Comparison of ENCODE assay signal across 8 cellular contexts in the genomic region with DNA sequence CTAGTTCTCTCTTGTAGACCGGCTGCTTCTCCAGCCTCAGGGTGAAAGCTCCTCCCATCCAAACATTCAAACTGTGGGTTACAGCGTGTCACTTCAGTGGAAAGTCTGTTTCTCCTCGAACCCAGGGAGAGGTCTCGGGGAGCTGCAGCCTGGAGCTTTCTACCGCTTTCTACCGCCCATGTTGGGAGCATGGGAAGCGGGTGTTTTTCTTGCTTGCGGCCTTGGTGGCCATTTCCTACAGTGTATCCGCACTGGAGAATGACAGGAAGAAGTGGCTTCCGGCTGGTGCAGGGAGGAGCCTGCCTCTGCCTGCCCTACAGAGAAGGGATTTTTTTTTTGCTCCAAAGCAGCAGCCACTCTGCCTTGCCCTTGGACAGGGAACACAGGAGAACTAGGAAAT. TPM values are rescaled to one million over a fixed set of nuclear protein-coding genes. Genes with fewer than 3 reads are reported as not detected.
DNase-seq lines count a peak whose midpoint lies in the region; ATAC-seq and TF ChIP-seq lines count a peak whose summit lies in the region.

No MANE protein-coding gene starts in this region.

- no peak overlapping the region for H2BK5ac ChIP-seq in IMR-90 (ENCODE audit: low read depth, low read length, poor library complexity, severe bottlenecking)

- POLR2A ChIA-PET in IMR-90 (lab: Charles Lee; ENCODE audit: unreplicated experiment) = no interaction called here

- dilution Hi-C loops in IMR-90 (cut with HindIII; ENCODE audit: low sequenced_read_pairs, unreplicated experiment) = no loop called here

- no peak overlapping the region for H2BK20ac ChIP-seq in IMR-90 (ENCODE audit: low read depth, low read length)

- H3K4me3 ChIP-seq in IMR-90 (ENCODE audit: insufficient read depth, low read depth, low read length) = no peak overlapping the region
- no peak overlapping the region for H3K4me3 ChIP-seq in heart right ventricle
- H3K4me3 ChIP-seq in sigmoid colon = no peak overlapping the region

- H3K36me3 Mint-ChIP-seq in activated T-helper 17 cell treated with anti-CD3 and anti-CD28 coated beads, Interleukin-2, amount 50 U/mL, for 72 hours (ENCODE audit: low read depth) = no peaks in the 10 kb centered on the region

- no peak overlapping the region for H3K4ac ChIP-seq in IMR-90 (ENCODE audit: low read depth, low read length)

- H3K14ac ChIP-seq in IMR-90 (replicated peaks; ENCODE audit: low read depth, low read length) = 0 out of 2 replicates have a peak overlapping the region, but pooled peaks have one; percentile 4

- no peaks in the 10 kb centered on the region; the same call in 1 of the 2 replicates for H3K27me3 ChIP-seq in IMR-90 (ENCODE audit: control insufficient read depth, insufficient read depth, low read length)
- no peaks in the 10 kb centered on the region for H3K27me3 ChIP-seq in heart right ventricle
- no peaks in the 10 kb centered on the region for H3K27me3 ChIP-seq in sigmoid colon

- no peak overlapping the region for H2AK5ac ChIP-seq in IMR-90 (ENCODE audit: low read depth, low read length)

- peaks cover 2% of the 10 kb centered on the region; the same call in 1 of the 2 replicates for H3K4me1 ChIP-seq in IMR-90 (ENCODE audit: control insufficient read depth, insufficient read depth, low read length)
- H3K4me1 ChIP-seq in heart right ventricle = peaks cover 0 to 46% (median 23%) of the 10 kb centered on the region in 9 donors
- no peaks in the 10 kb centered on the region for H3K4me1 ChIP-seq in sigmoid colon

- no peaks in the 10 kb centered on the region for H3K27me3 Mint-ChIP-seq in activated T-helper 17 cell treated with anti-CD3 and anti-CD28 coated beads, Interleukin-2, amount 50 U/mL, for 72 hours

- peaks cover 43% of the 10 kb centered on the region for H3K4me1 Mint-ChIP-seq in activated T-helper 17 cell treated with anti-CD3 and anti-CD28 coated beads, Interleukin-2, amount 50 U/mL, for 72 hours

- H3K9me3 ChIP-seq in IMR-90 (ENCODE audit: control insufficient read depth, insufficient read depth, low read length) (peaks cover 3% of the 10 kb centered on the region; the same call in 1 of the 2 replicates), heart right ventricle (peaks cover 0 to 11% (median 2%) of the 10 kb centered on the region in 11 donors), sigmoid colon (no peaks in the 10 kb centered on the region)

- no peak overlapping the region for H3K4me2 ChIP-seq in IMR-90 (ENCODE audit: low read depth, low read length)

- no peak overlapping the region for H2BK15ac ChIP-seq in IMR-90 (ENCODE audit: low read depth, low read length)

- peak overlapping the region; percentile 22 for H3K27ac Mint-ChIP-seq in activated T-helper 17 cell treated with anti-CD3 and anti-CD28 coated beads, Interleukin-2, amount 50 U/mL, for 72 hours

- no peak overlapping the region for H4K8ac ChIP-seq in IMR-90 (ENCODE audit: low read depth in 2 of 2, low read length in 2 of 2)

- H3K36me3 ChIP-seq in IMR-90 (ENCODE audit: control insufficient read depth, insufficient read depth, low read length) = no peaks in the 10 kb centered on the region
- H3K36me3 ChIP-seq in heart right ventricle = no peaks in the 10 kb centered on the region
- no peaks in the 10 kb centered on the region for H3K36me3 ChIP-seq in sigmoid colon

- no peak overlapping the region for H2AK9ac ChIP-seq in IMR-90 (replicated peaks; ENCODE audit: low read depth, low read length, poor library complexity)

- H4K5ac ChIP-seq in IMR-90 (ENCODE audit: low read depth, low read length) = no peak overlapping the region

- no peak overlapping the region for H2BK120ac ChIP-seq in IMR-90 (ENCODE audit: low read depth, low read length)

- CTCF ChIA-PET in IMR-90 (lab: Yijun Ruan, JAX) = no interaction called here

- TF ChIP-seq POLR2A in IMR-90 (IDR thresholded peaks at IDR 0.05; ENCODE audit: low read depth, low read length) (no peak), sigmoid colon (IDR thresholded peaks at IDR 0.05) (no peak)

- H3K18ac ChIP-seq in IMR-90 (ENCODE audit: low read depth, low read length) = no peak overlapping the region

- ATAC-seq in IMR-90 (ENCODE audit: low read depth) (no peak), heart right ventricle (peak; percentile 71 to 95 (median 90)), HG02885 (IDR thresholded peaks at IDR 0.05; ENCODE audit: poor library complexity, unreplicated experiment) (no peak), GM18502 (IDR thresholded peaks at IDR 0.05; ENCODE audit: poor library complexity, unreplicated experiment) (no peak)
- ATAC-seq in activated T-helper 17 cell treated with anti-CD3 and anti-CD28 coated beads, Interleukin-2, amount 50 U/mL, for 72 hours (replicated peaks) = peak; percentile 58

- H4K20me1 ChIP-seq in IMR-90 (ENCODE audit: insufficient read depth, low read length) = no peaks in the 10 kb centered on the region

- peak overlapping the region; percentile 50 for H3K4me3 Mint-ChIP-seq in activated T-helper 17 cell treated with anti-CD3 and anti-CD28 coated beads, Interleukin-2, amount 50 U/mL, for 72 hours

- intact Hi-C loops in IMR-90 (cut with micrococcal nuclease) = no loop called here
- intact Hi-C loops in heart right ventricle (cut with DNase I) = no loop called here
- intact Hi-C loops in sigmoid colon (cut with DNase I) = no loop called here

- no peak for TF ChIP-seq EP300 in sigmoid colon (IDR thresholded peaks at IDR 0.05)

- H3K23ac ChIP-seq in IMR-90 (ENCODE audit: low read depth, low read length) = no peak overlapping the region

- H3K79me1 ChIP-seq in IMR-90 (ENCODE audit: low read depth in 1 of 2, low read length in 2 of 2) = no peaks in the 10 kb centered on the region

- H2AFZ ChIP-seq in IMR-90 (replicated peaks; ENCODE audit: low read length, poor library complexity) = peak overlapping the region; percentile 26

- in situ Hi-C loops in IMR-90 (cut with MboI; ENCODE audit: low sequenced_read_pairs) = no loop called here

- no peak for TF ChIP-seq RAD21 in IMR-90 (IDR thresholded peaks at IDR 0.05; ENCODE audit: low read length)

- no peak overlapping the region for H3K9ac ChIP-seq in IMR-90 (ENCODE audit: low read depth, low read length)

- H3K56ac ChIP-seq in IMR-90 (ENCODE audit: extremely low read depth, insufficient read depth, low read length) = no peak overlapping the region

- WGBS in IMR-90 (ENCODE audit: extremely low coverage in 2 of 2, insufficient read length in 1 of 2), 2 experiments = 61% methylated on average over 4 of the region's 10 CpGs; no CpG with 5 or more reads in 1 of the 2 experiments
- WGBS in heart right ventricle, 2 donors = 45 to 52% methylated on average over 10 of the region's 10 CpGs
- WGBS in sigmoid colon, 2 donors = 51 to 77% methylated on average over 10 of the region's 10 CpGs

- DNase-seq in IMR-90 = no peak
- DNase-seq in heart right ventricle = peak; percentile 45 to 77
- DNase-seq in sigmoid colon = peak; percentile 63
- no peak for DNase-seq in GM03348 (ENCODE audit: low spot score)
- no peak for DNase-seq in retina

- H3K9me1 ChIP-seq in IMR-90 (ENCODE audit: insufficient read depth, low read length) = 0 out of 2 replicates have a peak, but pooled peaks cover 3% of the 10 kb centered on the region

- no TSS peak for BruUV-seq in IMR-90 (replicated peaks; lab: Mats Ljungman, UMichigan)

- TF ChIP-seq CTCF in IMR-90 (conservative IDR thresholded peaks at IDR 0.05; ENCODE audit: low read depth, low read length) (no peak), heart right ventricle (IDR thresholded peaks at IDR 0.05) (no peak), sigmoid colon (IDR thresholded peaks at IDR 0.05) (no peak)

- H4K91ac ChIP-seq in IMR-90 (ENCODE audit: insufficient read depth, low read depth, low read length) = no peak overlapping the region

- H3K27ac ChIP-seq in IMR-90 (ENCODE audit: insufficient read depth, low read length) (no peak overlapping the region), heart right ventricle (peak overlapping the region; percentile 37 to 91 (median 82)), sigmoid colon (peak overlapping the region in 2 of 4 donors; percentile 45 to 53)

- H3K9me3 Mint-ChIP-seq in activated T-helper 17 cell treated with anti-CD3 and anti-CD28 coated beads, Interleukin-2, amount 50 U/mL, for 72 hours = peaks cover 4% of the 10 kb centered on the region

TF ChIP-seq in IMR-90, 13 proteins besides CTCF, POLR2A, EP300 and RAD21 (continues in another document):
- no peak for TF ChIP-seq CEBPB (IDR thresholded peaks at IDR 0.05; ENCODE audit: low read depth, low read length)
- TF ChIP-seq BHLHE40 (IDR thresholded peaks at IDR 0.05; ENCODE audit: low read depth, low read length) = no peak
- TF ChIP-seq CHD1 (IDR thresholded peaks at IDR 0.05; ENCODE audit: low read depth, low read length) = no peak
- TF ChIP-seq RFX5 (IDR thresholded peaks at IDR 0.05; ENCODE audit: low read depth, low read length) = no peak
- no peak for TF ChIP-seq MAZ (IDR thresholded peaks at IDR 0.05; ENCODE audit: borderline replicate concordance, low read depth, low read length)
- no peak for TF ChIP-seq SMC3 (IDR thresholded peaks at IDR 0.05; ENCODE audit: low read depth, low read length)
- TF ChIP-seq NFE2L2 (IDR thresholded peaks at IDR 0.05; ENCODE audit: low read depth, low read length) = no peak
- no peak for TF ChIP-seq ELK1 (IDR thresholded peaks at IDR 0.05; ENCODE audit: borderline replicate concordance, low read depth, low read length)
- no peak for TF ChIP-seq MAFK (IDR thresholded peaks at IDR 0.05; ENCODE audit: low read depth, low read length)

RNA-seq across cellular contexts. Expression of gene ZFP36L1, which starts 21.2 kb away (rescaled TPM):
- 6.5 and 19.7 TPM in 2 replicates for total RNA-seq in IMR-90 (2012; rRNA removed)
- polyA plus RNA-seq in IMR-90 (2012; rRNA removed) = 82.3 and 140 TPM in 2 replicates
- 116 and 171 TPM in 2 replicates for polyA plus RNA-seq in IMR-90 (2012; cell fraction: cytosol; rRNA removed)
- 95.1 and 247 TPM in 2 replicates for polyA plus RNA-seq in IMR-90 (2012; cell fraction: nucleus; rRNA removed; ENCODE audit: low replicate concordance)
- total RNA-seq in activated T-helper 17 cell treated with anti-CD3 and anti-CD28 coated beads, Interleukin-2, amount 50 U/mL, for 72 hours = 100 to 1,000 TPM in 1 of 2 donors, 10 to 100 TPM in 1; 57.7 to 146 TPM
- 100 to 1,000 TPM in 2 of 10 donors, 10 to 100 TPM in 8; 46.5 to 127 (median 55.3) TPM for total RNA-seq in heart right ventricle
- polyA plus RNA-seq in heart right ventricle = 10 to 100 TPM; 40.8 to 41.1 TPM
- total RNA-seq in sigmoid colon = 100 to 1,000 TPM; 217 to 413 (median 239) TPM
- 100 to 1,000 TPM in 1 of 3 donors, 10 to 100 TPM in 2; 26.6 to 141 (median 52.9) TPM for polyA plus RNA-seq in sigmoid colon

Comparison
In these comparisons a context has a peak if more than half of its experiments do, and no peak if none do; other contexts are left out.
1. ATAC-seq: peak in activated T-helper 17 cell treated with anti-CD3 and anti-CD28 coated beads, Interleukin-2, amount 50 U/mL, for 72 hours (single experiment) and heart right ventricle (8 of 8); none in IMR-90 (single experiment), HG02885 (single experiment) and GM18502 (single experiment).
2. DNase-seq: peak in heart right ventricle (2 of 2) and sigmoid colon (single experiment); none in IMR-90 (single experiment), GM03348 (single experiment) and retina (single experiment).